ENCODE assay signal across 14 cellular contexts in the genomic region with DNA sequence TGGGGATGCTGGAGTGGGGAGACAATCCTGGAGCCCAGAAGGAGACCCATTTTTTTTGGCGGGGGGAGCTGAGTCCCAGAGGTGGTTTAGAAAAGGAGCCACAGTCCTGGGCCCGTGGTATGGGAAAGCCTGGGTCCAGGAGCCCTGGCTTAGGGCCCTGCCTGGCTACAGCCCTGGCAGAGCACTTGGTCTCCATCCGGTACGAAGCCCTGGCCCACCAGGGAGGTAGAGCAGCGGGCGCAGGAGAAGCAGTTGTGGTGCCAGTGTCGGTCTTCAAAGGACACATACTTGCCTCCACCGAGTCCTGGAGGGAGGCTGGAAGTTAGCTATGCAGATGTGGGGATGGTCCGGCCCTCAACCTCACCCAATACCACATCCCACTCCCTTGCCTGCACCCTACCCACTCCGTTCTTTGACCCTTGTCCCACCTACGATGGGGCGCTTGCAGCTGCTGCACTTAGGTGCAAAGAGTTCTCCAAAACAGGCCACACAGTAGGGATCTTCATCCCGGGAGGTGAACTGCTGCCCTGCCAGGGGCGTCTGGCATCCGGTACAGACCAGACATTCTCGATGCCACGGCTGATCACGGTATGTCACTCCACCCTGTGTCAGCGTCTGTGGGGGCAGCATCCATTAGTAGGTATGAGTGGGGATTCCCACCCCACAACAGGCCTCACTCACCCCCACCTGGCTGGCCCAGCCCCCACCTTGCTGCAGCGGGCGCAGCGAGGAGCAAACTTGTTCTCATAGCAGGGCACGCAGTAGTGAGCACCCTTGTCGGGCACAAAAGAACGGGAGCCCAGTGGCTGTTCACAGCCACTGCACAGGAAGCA. TPM values are rescaled to one million over a fixed set of nuclear protein-coding genes. Genes with fewer than 3 reads are reported as not detected.
A peak's percentile ranks its signal among the peaks of the same experiment; 100 is the strongest.
DNase-seq lines count a peak whose midpoint lies in the region; ATAC-seq and TF ChIP-seq lines count a peak whose summit lies in the region.
"Had no signal": no experiment of that assay in that cellular context is flagged by ENCODE, and none has a peak within 500 bp of the region (broad histone marks: within the 10 kb centered on the region; RNA-seq: fewer than 3 reads in every experiment).

No MANE protein-coding gene starts in this region.

- 93% methylated on average over 18 to 23 of the region's 25 CpGs for WGBS in thyroid gland, 2 donors

- H3K9ac ChIP-seq in colonic mucosa (ENCODE audit: low read depth in 2 of 2, low read length in 2 of 2) = no peak overlapping the region
- H3K9ac ChIP-seq: parathyroid adenoma had no signal

- no peak for TF ChIP-seq CTCF in Peyer's patch (IDR thresholded peaks at IDR 0.05)
- TF ChIP-seq CTCF in colonic mucosa (IDR thresholded peaks at IDR 0.05) = no peak
- TF ChIP-seq CTCF in thyroid gland (IDR thresholded peaks at IDR 0.05) = no peak

- no peaks in the 10 kb centered on the region for H3K9me3 ChIP-seq in Peyer's patch
- H3K9me3 ChIP-seq in colonic mucosa = no peaks in the 10 kb centered on the region
- no peaks in the 10 kb centered on the region for H3K9me3 ChIP-seq in muscle layer of duodenum (ENCODE audit: control insufficient read depth in 1 of 2, low read length in 2 of 2)
- H3K9me3 ChIP-seq in thyroid gland = no peaks in the 10 kb centered on the region

- TF ChIP-seq POLR2A in Peyer's patch (IDR thresholded peaks at IDR 0.05) (no peak), thyroid gland (IDR thresholded peaks at IDR 0.05) (no peak)

- H3K27me3 ChIP-seq in Peyer's patch (no peaks in the 10 kb centered on the region), colonic mucosa (no peaks in the 10 kb centered on the region), muscle layer of duodenum (ENCODE audit: low read depth, low read length) (no peaks in the 10 kb centered on the region), thyroid gland (no peaks in the 10 kb centered on the region)

- H3K4me3 ChIP-seq in Peyer's patch = no peak overlapping the region
- H3K4me3 ChIP-seq in colonic mucosa = no peak overlapping the region
- peak overlapping the region in 1 of 2 donors; percentile 65 for H3K4me3 ChIP-seq in muscle layer of duodenum (ENCODE audit: low read depth in 1 of 2, low read length in 2 of 2)
- H3K4me3 ChIP-seq in thyroid gland (replicated peaks in 1 of 3) = no peak overlapping the region

- ATAC-seq in HG02870 (IDR thresholded peaks at IDR 0.05; ENCODE audit: unreplicated experiment) = no peak

- H3K36me3 ChIP-seq in Peyer's patch = no peaks in the 10 kb centered on the region
- H3K36me3 ChIP-seq in colonic mucosa = no peaks in the 10 kb centered on the region
- H3K36me3 ChIP-seq in muscle layer of duodenum (ENCODE audit: control insufficient read depth in 1 of 2, insufficient read depth in 2 of 2, low read length in 2 of 2) = peaks cover 16 to 28% of the 10 kb centered on the region in 2 donors
- H3K36me3 ChIP-seq in thyroid gland = no peaks in the 10 kb centered on the region

- intact Hi-C loops in colonic mucosa (cut with DNase I) (no loop called here), thyroid gland (cut with DNase I) (no loop called here)

- H3K4me1 ChIP-seq in Peyer's patch (peaks cover 0 to 64% (median 0%) of the 10 kb centered on the region in 4 donors), colonic mucosa (no peaks in the 10 kb centered on the region), muscle layer of duodenum (ENCODE audit: control insufficient read depth in 1 of 2, insufficient read depth in 2 of 2, low read length in 2 of 2) (peaks cover 34 to 60% of the 10 kb centered on the region in 2 donors), thyroid gland (peaks cover 12 to 49% of the 10 kb centered on the region in 2 donors)
- H3K4me1 ChIP-seq: parathyroid adenoma had no signal

- H3K27ac ChIP-seq in Peyer's patch (peak overlapping the region; percentile 43 to 84 (median 76)), colonic mucosa (peak overlapping the region; percentile 66), muscle layer of duodenum (ENCODE audit: low read length) (peak overlapping the region; percentile 83), thyroid gland (peak overlapping the region in 2 of 3 donors; percentile 23 to 38)
- H3K27ac ChIP-seq: parathyroid adenoma had no signal

- DNase-seq in Peyer's patch = no peak
- DNase-seq in colonic mucosa = no peak
- no peak for DNase-seq in thyroid gland
- no peak for DNase-seq in stimulated activated naive CD4-positive, alpha-beta T cell (lab: John Stamatoyannopoulos, UW)
- DNase-seq in activated effector memory CD4-positive, alpha-beta T cell treated with Interleukin-2 at 50 U/mL for 16 hours = no peak
- DNase-seq: activated CD4-positive, alpha-beta memory T cell treated with anti-CD3 and anti-CD28 coated beads for 36 hours; activated naive CD4-positive, alpha-beta T cell treated with Interleukin-2 at 50 U/mL for 16 hours; cortex of kidney; MM.1S; stimulated activated CD4-positive, alpha-beta T cell treated with anti-CD3 and anti-CD28 coated beads, Interleukin-2, amount 100 ng/mL, for 48 hours; stimulated activated naive CD8-positive, alpha-beta T cell treated with anti-CD3 and anti-CD28 coated beads, Interleukin-15, Interleukin-2, amounts not matched to agents 100 U/mL and 50 U/mL, for 24 hours had no signal

RNA-seq across cellular contexts. Expression of a gene that starts 7.7 kb away (rescaled TPM):
- total RNA-seq in Peyer's patch (100 to 1,000 TPM in 1 of 4 donors, 10 to 100 TPM in 3; 29.9 to 144 (median 36.0) TPM), colonic mucosa (10 to 100 TPM; 31.7 to 51.9 TPM), thyroid gland (10 to 100 TPM; 42.1 to 77.0 (median 46.6) TPM)

RNA-seq across cellular contexts. Expression of a gene that starts 7.8 kb away (rescaled TPM):
- total RNA-seq in Peyer's patch (10 to 100 TPM in 1 of 4 donors, 1 to 10 TPM in 3; 3.3 to 13.2 (median 4.9) TPM), colonic mucosa (1 to 10 TPM; 2.7 to 7.8 TPM), thyroid gland (10 to 100 TPM in 2 of 4 donors, 1 to 10 TPM in 2; 7.5 to 13.8 (median 10.4) TPM)

RNA-seq across cellular contexts. Expression of a gene that starts 15.1 kb away (rescaled TPM):
- 10 to 100 TPM in 3 of 4 donors, 1 to 10 TPM in 1; 8.9 to 23.1 (median 18.8) TPM for total RNA-seq in Peyer's patch
- total RNA-seq in colonic mucosa = 10 to 100 TPM; 18.4 to 25.6 TPM
- 10 to 100 TPM; 36.1 to 43.9 (median 39.4) TPM for total RNA-seq in thyroid gland

RNA-seq across cellular contexts. Expression of a gene that starts 49.1 kb away (rescaled TPM):
- not detected for total RNA-seq in Peyer's patch
- not detected for total RNA-seq in colonic mucosa
- not detected for total RNA-seq in thyroid gland

RNA-seq across cellular contexts. Expression of a gene that starts 50.6 kb away (rescaled TPM):
- total RNA-seq in Peyer's patch (10 to 100 TPM; 24.7 to 56.9 (median 35.3) TPM), colonic mucosa (10 to 100 TPM; 14.3 to 24.6 TPM), thyroid gland (10 to 100 TPM; 24.7 to 42.5 (median 30.8) TPM)

Comparison
In these comparisons a context has a peak if more than half of its experiments do, and no peak if none do; other contexts are left out.
1. H3K27ac ChIP-seq: peak in every context shown above with its lines; median percentile 83 in muscle layer of duodenum; 76 in Peyer's patch; 66 in colonic mucosa; 30 in thyroid gland.